Comparison of ENCODE assay signal across 22 cellular contexts in genomic region chr15:58762731-58763130, GRCh38. TPM values are rescaled to one million over a fixed set of nuclear protein-coding genes. Genes with fewer than 3 reads are reported as not detected.
A peak's percentile ranks its signal among the peaks of the same experiment; 100 is the strongest.
DNase-seq lines count a peak whose midpoint lies in the region; ATAC-seq and TF ChIP-seq lines count a peak whose summit lies in the region.
"Had no signal": no experiment of that assay in that cellular context is flagged by ENCODE, and none has a peak within 500 bp of the region (broad histone marks: within the 10 kb centered on the region; RNA-seq: fewer than 3 reads in every experiment).

No MANE protein-coding gene starts in this region.

- no peak for TF ChIP-seq CTCF in MCF 10A (IDR thresholded peaks at IDR 0.05; ENCODE audit: unreplicated experiment)

- no peak overlapping the region for H3K27ac Mint-ChIP-seq in MCF 10A (ENCODE audit: low read depth, unreplicated experiment)
- H3K27ac Mint-ChIP-seq: T-helper 1 cell treated with Interleukin-12 subunit alpha and Interleukin-12 subunit beta and Interleukin-4 antibody, amounts not matched to agents 30 μg/mL and 1 μg/mL, for 36 hours had no signal

- DNase-seq in NCI-H748 (lab: John Stamatoyannopoulos, UW; ENCODE audit: unreplicated experiment), result peak; percentile 61
- no peak for DNase-seq in NCI-H748 treated with DMSO at 0.1 percent for 48 hours (lab: John Stamatoyannopoulos, UW)
- peak; percentile 72 for DNase-seq in NCI-H146 treated with DMSO at 0.1 percent for 48 hours (lab: John Stamatoyannopoulos, UW; ENCODE audit: unreplicated experiment)
- DNase-seq in NCI-H524 treated with DMSO at 0.1 percent for 48 hours (lab: John Stamatoyannopoulos, UW), result peak; percentile 90
- no peak for DNase-seq in NCI-H187 treated with DMSO at 0.1 percent for 48 hours (lab: John Stamatoyannopoulos, UW)
- no peak for DNase-seq in MCF 10A (ENCODE audit: unreplicated experiment)
- DNase-seq: BE2C; Caco-2; CD4-positive, CD25-positive, alpha-beta regulatory T cell; DMS53; EL; KBM-7; MV-4-11; NCI-H187; NCI-H2227 treated with DMSO at 0.1 percent for 48 hours; NCI-H82; PC-3; SIG-M5 had no signal

- no TSS peak for BruUV-seq in MCF 10A (replicated peaks; lab: Mats Ljungman, UMichigan)

- ATAC-seq in GM21381 (IDR thresholded peaks at IDR 0.05; ENCODE audit: unreplicated experiment), result no peak
- no peak for ATAC-seq in HG03108 (IDR thresholded peaks at IDR 0.05; ENCODE audit: unreplicated experiment)
- ATAC-seq: HepG2, PC-3 had no signal

- intact Hi-C loops in MCF 10A (cut with micrococcal nuclease), result no loop called here

- no peaks in the 10 kb centered on the region for H3K36me3 Mint-ChIP-seq in MCF 10A (ENCODE audit: insufficient read depth, unreplicated experiment)
- H3K36me3 Mint-ChIP-seq: CD4-positive, CD25-positive, alpha-beta regulatory T cell had no signal

- H3K9me3 Mint-ChIP-seq in MCF 10A (ENCODE audit: unreplicated experiment), result peaks cover 14% of the 10 kb centered on the region

- H3K4me1 Mint-ChIP-seq in MCF 10A (ENCODE audit: insufficient read depth, unreplicated experiment), result peaks cover 6% of the 10 kb centered on the region

- H3K27me3 Mint-ChIP-seq in MCF 10A (ENCODE audit: insufficient read depth, unreplicated experiment), result no peaks in the 10 kb centered on the region
- H3K27me3 Mint-ChIP-seq: CD4-positive, CD25-positive, alpha-beta regulatory T cell had no signal

- CTCF ChIA-PET in MCF 10A (lab: Yijun Ruan, JAX), result interaction anchor here (0.6 kb wide), 1 partner anchor 542 kb away, joined by 3 read pairs; no protein-coding TSS in a partner anchor

- no peak overlapping the region for H3K4me3 Mint-ChIP-seq in MCF 10A (ENCODE audit: unreplicated experiment)
- H3K4me3 Mint-ChIP-seq: CD4-positive, CD25-positive, alpha-beta regulatory T cell; T-helper 1 cell treated with Interleukin-12 subunit alpha and Interleukin-12 subunit beta and Interleukin-4 antibody, amounts not matched to agents 30 μg/mL and 1 μg/mL, for 36 hours had no signal

- POLR2A ChIA-PET in MCF 10A (lab: Yijun Ruan, JAX), result interaction anchor here (1.2 to 3.2 kb wide), 2 partner anchors 8 to 13 kb away, joined by 6 to 19 read pairs; partner anchors contain the start of genes ADAM10 and MINDY2

RNA-seq across cellular contexts. Expression of gene MINDY2, which starts 8.4 kb away (rescaled TPM):
- 18.8 and 21.9 TPM in 2 replicates for total RNA-seq in MCF 10A (2022)

RNA-seq across cellular contexts. Expression of gene ADAM10, which starts 13.2 kb away (rescaled TPM):
- 87.5 and 109 TPM in 2 replicates for total RNA-seq in MCF 10A (2022)

Comparison
In these comparisons a context has a peak if more than half of its experiments do, and no peak if none do; other contexts are left out.
1. DNase-seq: peak in NCI-H748 (single experiment), NCI-H146 treated with DMSO at 0.1 percent for 48 hours (single experiment) and NCI-H524 treated with DMSO at 0.1 percent for 48 hours (single experiment); none in NCI-H748 treated with DMSO at 0.1 percent for 48 hours (single experiment), NCI-H187 treated with DMSO at 0.1 percent for 48 hours (single experiment) and MCF 10A (single experiment).